1 cellular context compared by ENCODE assay signal in the genomic region with DNA sequence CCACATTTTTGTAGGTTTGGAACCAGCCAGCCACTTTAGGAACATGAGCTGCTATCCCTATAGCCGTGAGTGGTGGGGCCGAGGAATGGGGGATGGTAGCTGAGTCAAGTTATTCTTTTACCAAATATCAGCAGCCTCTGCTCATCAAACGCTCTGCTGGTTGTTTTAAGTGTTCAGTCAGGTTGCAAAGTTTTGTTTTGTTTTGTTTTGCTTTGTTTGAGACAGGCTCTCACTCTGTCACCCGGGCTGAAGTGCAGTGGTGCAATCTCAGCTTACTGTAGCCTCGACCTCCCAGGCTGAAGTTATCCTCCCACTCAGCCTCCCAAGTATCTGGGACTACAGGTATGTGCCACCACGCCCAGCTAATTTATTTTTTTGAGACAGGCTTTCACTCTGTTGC.
TF ChIP-seq lines count a peak whose summit lies in the region.

No MANE protein-coding gene starts in this region.

TF ChIP-seq in HepG2, 621 proteins besides CTCF, POLR2A, EP300 and RAD21 (continued from another document and continues in another):
- TF ChIP-seq, protein P1, sequence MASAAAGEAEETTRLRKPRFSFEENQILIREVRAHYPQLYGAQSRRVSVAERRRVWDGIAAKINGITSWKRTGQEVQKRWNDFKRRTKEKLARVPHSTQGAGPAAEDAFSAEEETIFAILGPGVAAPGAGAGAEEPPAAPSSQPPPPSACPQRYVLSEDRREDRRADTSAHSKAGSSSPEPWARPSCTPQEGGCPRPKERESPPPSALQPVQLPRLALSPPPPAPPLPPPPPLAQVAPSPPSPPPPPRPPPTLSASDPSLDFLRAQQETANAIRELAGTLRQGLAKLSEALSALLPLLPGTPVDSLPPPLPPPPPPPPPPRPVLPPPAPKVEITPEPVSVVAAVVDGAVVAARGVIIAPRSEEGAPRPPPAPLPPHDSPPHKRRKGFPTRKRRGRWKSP (CRISPR knock-in tag; IDR thresholded peaks at IDR 0.05), result 0 out of 2 replicates have a peak, but pooled peaks have one; percentile 32
- TF ChIP-seq ZNF501 (CRISPR knock-in tag; IDR thresholded peaks at IDR 0.05), result peak; percentile 46; the same call in 1 of the 2 replicates
- TF ChIP-seq, protein P2, sequence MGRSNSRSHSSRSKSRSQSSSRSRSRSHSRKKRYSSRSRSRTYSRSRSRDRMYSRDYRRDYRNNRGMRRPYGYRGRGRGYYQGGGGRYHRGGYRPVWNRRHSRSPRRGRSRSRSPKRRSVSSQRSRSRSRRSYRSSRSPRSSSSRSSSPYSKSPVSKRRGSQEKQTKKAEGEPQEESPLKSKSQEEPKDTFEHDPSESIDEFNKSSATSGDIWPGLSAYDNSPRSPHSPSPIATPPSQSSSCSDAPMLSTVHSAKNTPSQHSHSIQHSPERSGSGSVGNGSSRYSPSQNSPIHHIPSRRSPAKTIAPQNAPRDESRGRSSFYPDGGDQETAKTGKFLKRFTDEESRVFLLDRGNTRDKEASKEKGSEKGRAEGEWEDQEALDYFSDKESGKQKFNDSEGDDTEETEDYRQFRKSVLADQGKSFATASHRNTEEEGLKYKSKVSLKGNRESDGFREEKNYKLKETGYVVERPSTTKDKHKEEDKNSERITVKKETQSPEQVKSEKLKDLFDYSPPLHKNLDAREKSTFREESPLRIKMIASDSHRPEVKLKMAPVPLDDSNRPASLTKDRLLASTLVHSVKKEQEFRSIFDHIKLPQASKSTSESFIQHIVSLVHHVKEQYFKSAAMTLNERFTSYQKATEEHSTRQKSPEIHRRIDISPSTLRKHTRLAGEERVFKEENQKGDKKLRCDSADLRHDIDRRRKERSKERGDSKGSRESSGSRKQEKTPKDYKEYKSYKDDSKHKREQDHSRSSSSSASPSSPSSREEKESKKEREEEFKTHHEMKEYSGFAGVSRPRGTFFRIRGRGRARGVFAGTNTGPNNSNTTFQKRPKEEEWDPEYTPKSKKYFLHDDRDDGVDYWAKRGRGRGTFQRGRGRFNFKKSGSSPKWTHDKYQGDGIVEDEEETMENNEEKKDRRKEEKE (IDR thresholded peaks at IDR 0.05), result no peak
- no peak for TF ChIP-seq ZMYM4 (CRISPR knock-in tag; IDR thresholded peaks at IDR 0.05)
- TF ChIP-seq REPIN1 (CRISPR knock-in tag; IDR thresholded peaks at IDR 0.05; ENCODE audit: borderline replicate concordance, low read depth), result no peak
- peak; percentile 46 for TF ChIP-seq SALL1 (CRISPR knock-in tag; IDR thresholded peaks at IDR 0.05)
- TF ChIP-seq, protein P3, sequence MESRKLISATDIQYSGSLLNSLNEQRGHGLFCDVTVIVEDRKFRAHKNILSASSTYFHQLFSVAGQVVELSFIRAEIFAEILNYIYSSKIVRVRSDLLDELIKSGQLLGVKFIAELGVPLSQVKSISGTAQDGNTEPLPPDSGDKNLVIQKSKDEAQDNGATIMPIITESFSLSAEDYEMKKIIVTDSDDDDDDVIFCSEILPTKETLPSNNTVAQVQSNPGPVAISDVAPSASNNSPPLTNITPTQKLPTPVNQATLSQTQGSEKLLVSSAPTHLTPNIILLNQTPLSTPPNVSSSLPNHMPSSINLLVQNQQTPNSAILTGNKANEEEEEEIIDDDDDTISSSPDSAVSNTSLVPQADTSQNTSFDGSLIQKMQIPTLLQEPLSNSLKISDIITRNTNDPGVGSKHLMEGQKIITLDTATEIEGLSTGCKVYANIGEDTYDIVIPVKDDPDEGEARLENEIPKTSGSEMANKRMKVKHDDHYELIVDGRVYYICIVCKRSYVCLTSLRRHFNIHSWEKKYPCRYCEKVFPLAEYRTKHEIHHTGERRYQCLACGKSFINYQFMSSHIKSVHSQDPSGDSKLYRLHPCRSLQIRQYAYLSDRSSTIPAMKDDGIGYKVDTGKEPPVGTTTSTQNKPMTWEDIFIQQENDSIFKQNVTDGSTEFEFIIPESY (CRISPR knock-in tag; IDR thresholded peaks at IDR 0.05), result no peak
- peak; percentile 41; the same call in 1 of the 2 replicates for TF ChIP-seq MED1 (CRISPR knock-in tag; IDR thresholded peaks at IDR 0.05)
- peak; percentile 16; the same call in 1 of the 2 replicates for TF ChIP-seq HNF4A (CRISPR knock-in tag; IDR thresholded peaks at IDR 0.05)
- TF ChIP-seq PHF21A (CRISPR knock-in tag; IDR thresholded peaks at IDR 0.05), result 0 out of 2 replicates have a peak, but pooled peaks have one; percentile 25
- no peak for TF ChIP-seq SETDB1 (CRISPR knock-in tag; IDR thresholded peaks at IDR 0.05; ENCODE audit: borderline replicate concordance)
- TF ChIP-seq GATA4 (IDR thresholded peaks at IDR 0.05; ENCODE audit: borderline replicate concordance, low read depth), result no peak
- TF ChIP-seq ZMAT3 (CRISPR knock-in tag; conservative IDR thresholded peaks at IDR 0.05), result no peak
- TF ChIP-seq GFI1 (CRISPR knock-in tag; IDR thresholded peaks at IDR 0.05; ENCODE audit: borderline replicate concordance), result 0 out of 2 replicates have a peak, but pooled peaks have one; percentile 48
- TF ChIP-seq, protein P4, sequence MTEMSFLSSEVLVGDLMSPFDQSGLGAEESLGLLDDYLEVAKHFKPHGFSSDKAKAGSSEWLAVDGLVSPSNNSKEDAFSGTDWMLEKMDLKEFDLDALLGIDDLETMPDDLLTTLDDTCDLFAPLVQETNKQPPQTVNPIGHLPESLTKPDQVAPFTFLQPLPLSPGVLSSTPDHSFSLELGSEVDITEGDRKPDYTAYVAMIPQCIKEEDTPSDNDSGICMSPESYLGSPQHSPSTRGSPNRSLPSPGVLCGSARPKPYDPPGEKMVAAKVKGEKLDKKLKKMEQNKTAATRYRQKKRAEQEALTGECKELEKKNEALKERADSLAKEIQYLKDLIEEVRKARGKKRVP (CRISPR knock-in tag; IDR thresholded peaks at IDR 0.05), result no peak
- 0 out of 2 replicates have a peak, but pooled peaks have one; percentile 24 for TF ChIP-seq ERF (CRISPR knock-in tag; IDR thresholded peaks at IDR 0.05)
- no peak for TF ChIP-seq ATM (IDR thresholded peaks at IDR 0.05; ENCODE audit: borderline replicate concordance)
- no peak for TF ChIP-seq ZSCAN22 (CRISPR knock-in tag; IDR thresholded peaks at IDR 0.05)
- peak; percentile 70; the same call in 1 of the 2 replicates for TF ChIP-seq ZNF264 (CRISPR knock-in tag; IDR thresholded peaks at IDR 0.05)
- TF ChIP-seq MTA3 (CRISPR knock-in tag; IDR thresholded peaks at IDR 0.05), result no peak
- TF ChIP-seq YY1 (IDR thresholded peaks at IDR 0.05; ENCODE audit: insufficient read depth, insufficient replicate concordance, low read depth, low read length), result no peak
- TF ChIP-seq GABPA (IDR thresholded peaks at IDR 0.05; ENCODE audit: low read depth, low read length), result no peak
- TF ChIP-seq GABPA (CRISPR knock-in tag; IDR thresholded peaks at IDR 0.05; ENCODE audit: low read depth), result no peak
- TF ChIP-seq, protein P5, sequence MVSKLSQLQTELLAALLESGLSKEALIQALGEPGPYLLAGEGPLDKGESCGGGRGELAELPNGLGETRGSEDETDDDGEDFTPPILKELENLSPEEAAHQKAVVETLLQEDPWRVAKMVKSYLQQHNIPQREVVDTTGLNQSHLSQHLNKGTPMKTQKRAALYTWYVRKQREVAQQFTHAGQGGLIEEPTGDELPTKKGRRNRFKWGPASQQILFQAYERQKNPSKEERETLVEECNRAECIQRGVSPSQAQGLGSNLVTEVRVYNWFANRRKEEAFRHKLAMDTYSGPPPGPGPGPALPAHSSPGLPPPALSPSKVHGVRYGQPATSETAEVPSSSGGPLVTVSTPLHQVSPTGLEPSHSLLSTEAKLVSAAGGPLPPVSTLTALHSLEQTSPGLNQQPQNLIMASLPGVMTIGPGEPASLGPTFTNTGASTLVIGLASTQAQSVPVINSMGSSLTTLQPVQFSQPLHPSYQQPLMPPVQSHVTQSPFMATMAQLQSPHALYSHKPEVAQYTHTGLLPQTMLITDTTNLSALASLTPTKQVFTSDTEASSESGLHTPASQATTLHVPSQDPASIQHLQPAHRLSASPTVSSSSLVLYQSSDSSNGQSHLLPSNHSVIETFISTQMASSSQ (IDR thresholded peaks at IDR 0.05; ENCODE audit: low read depth), result no peak
- TF ChIP-seq, protein P5 (CRISPR knock-in tag; IDR thresholded peaks at IDR 0.05; ENCODE audit: borderline replicate concordance), result peak; percentile 17; the same call in 1 of the 2 replicates
- TF ChIP-seq, protein P6, sequence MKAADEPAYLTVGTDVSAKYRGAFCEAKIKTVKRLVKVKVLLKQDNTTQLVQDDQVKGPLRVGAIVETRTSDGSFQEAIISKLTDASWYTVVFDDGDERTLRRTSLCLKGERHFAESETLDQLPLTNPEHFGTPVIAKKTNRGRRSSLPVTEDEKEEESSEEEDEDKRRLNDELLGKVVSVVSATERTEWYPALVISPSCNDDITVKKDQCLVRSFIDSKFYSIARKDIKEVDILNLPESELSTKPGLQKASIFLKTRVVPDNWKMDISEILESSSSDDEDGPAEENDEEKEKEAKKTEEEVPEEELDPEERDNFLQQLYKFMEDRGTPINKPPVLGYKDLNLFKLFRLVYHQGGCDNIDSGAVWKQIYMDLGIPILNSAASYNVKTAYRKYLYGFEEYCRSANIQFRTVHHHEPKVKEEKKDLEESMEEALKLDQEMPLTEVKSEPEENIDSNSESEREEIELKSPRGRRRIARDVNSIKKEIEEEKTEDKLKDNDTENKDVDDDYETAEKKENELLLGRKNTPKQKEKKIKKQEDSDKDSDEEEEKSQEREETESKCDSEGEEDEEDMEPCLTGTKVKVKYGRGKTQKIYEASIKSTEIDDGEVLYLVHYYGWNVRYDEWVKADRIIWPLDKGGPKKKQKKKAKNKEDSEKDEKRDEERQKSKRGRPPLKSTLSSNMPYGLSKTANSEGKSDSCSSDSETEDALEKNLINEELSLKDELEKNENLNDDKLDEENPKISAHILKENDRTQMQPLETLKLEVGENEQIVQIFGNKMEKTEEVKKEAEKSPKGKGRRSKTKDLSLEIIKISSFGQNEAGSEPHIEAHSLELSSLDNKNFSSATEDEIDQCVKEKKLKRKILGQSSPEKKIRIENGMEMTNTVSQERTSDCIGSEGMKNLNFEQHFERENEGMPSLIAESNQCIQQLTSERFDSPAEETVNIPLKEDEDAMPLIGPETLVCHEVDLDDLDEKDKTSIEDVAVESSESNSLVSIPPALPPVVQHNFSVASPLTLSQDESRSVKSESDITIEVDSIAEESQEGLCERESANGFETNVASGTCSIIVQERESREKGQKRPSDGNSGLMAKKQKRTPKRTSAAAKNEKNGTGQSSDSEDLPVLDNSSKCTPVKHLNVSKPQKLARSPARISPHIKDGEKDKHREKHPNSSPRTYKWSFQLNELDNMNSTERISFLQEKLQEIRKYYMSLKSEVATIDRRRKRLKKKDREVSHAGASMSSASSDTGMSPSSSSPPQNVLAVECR (CRISPR knock-in tag; IDR thresholded peaks at IDR 0.05; ENCODE audit: borderline replicate concordance), result no peak; the same call in 1 of the 2 replicates
- peak; percentile 42; the same call in 1 of the 2 replicates for TF ChIP-seq SAP130 (CRISPR knock-in tag; IDR thresholded peaks at IDR 0.05; ENCODE audit: low read depth)
- no peak for TF ChIP-seq GTF3A (CRISPR knock-in tag; conservative IDR thresholded peaks at IDR 0.05)
- no peak for TF ChIP-seq NFE2L1 (CRISPR knock-in tag; IDR thresholded peaks at IDR 0.05; ENCODE audit: borderline replicate concordance)
- TF ChIP-seq, protein P7, sequence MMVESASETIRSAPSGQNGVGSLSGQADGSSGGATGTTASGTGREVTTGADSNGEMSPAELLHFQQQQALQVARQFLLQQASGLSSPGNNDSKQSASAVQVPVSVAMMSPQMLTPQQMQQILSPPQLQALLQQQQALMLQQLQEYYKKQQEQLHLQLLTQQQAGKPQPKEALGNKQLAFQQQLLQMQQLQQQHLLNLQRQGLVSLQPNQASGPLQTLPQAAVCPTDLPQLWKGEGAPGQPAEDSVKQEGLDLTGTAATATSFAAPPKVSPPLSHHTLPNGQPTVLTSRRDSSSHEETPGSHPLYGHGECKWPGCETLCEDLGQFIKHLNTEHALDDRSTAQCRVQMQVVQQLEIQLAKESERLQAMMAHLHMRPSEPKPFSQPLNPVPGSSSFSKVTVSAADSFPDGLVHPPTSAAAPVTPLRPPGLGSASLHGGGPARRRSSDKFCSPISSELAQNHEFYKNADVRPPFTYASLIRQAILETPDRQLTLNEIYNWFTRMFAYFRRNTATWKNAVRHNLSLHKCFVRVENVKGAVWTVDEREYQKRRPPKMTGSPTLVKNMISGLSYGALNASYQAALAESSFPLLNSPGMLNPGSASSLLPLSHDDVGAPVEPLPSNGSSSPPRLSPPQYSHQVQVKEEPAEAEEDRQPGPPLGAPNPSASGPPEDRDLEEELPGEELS (CRISPR knock-in tag; IDR thresholded peaks at IDR 0.05), result peak; percentile 82
- TF ChIP-seq, protein P8, sequence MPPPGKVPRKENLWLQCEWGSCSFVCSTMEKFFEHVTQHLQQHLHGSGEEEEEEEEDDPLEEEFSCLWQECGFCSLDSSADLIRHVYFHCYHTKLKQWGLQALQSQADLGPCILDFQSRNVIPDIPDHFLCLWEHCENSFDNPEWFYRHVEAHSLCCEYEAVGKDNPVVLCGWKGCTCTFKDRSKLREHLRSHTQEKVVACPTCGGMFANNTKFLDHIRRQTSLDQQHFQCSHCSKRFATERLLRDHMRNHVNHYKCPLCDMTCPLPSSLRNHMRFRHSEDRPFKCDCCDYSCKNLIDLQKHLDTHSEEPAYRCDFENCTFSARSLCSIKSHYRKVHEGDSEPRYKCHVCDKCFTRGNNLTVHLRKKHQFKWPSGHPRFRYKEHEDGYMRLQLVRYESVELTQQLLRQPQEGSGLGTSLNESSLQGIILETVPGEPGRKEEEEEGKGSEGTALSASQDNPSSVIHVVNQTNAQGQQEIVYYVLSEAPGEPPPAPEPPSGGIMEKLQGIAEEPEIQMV (CRISPR knock-in tag; IDR thresholded peaks at IDR 0.05; ENCODE audit: low read depth), result no peak
- TF ChIP-seq ZNF564 (CRISPR knock-in tag; IDR thresholded peaks at IDR 0.05), result no peak
- no peak for TF ChIP-seq RXRB (CRISPR knock-in tag; IDR thresholded peaks at IDR 0.05; ENCODE audit: borderline replicate concordance)
- TF ChIP-seq ATRX (CRISPR knock-in tag; IDR thresholded peaks at IDR 0.05; ENCODE audit: borderline replicate concordance), result no peak
- TF ChIP-seq HDAC1 (CRISPR knock-in tag; IDR thresholded peaks at IDR 0.05), result peak; percentile 44; the same call in 1 of the 2 replicates
- TF ChIP-seq MTF2 (CRISPR knock-in tag; IDR thresholded peaks at IDR 0.05; ENCODE audit: borderline replicate concordance), result no peak
- TF ChIP-seq GLI4 (CRISPR knock-in tag; IDR thresholded peaks at IDR 0.05; ENCODE audit: borderline replicate concordance), result no peak
- no peak for TF ChIP-seq ZNF543 (CRISPR knock-in tag; IDR thresholded peaks at IDR 0.05)
- TF ChIP-seq SMYD3 (CRISPR knock-in tag; IDR thresholded peaks at IDR 0.05), result no peak
- TF ChIP-seq, protein P9, sequence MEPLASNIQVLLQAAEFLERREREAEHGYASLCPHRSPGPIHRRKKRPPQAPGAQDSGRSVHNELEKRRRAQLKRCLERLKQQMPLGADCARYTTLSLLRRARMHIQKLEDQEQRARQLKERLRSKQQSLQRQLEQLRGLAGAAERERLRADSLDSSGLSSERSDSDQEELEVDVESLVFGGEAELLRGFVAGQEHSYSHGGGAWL (CRISPR knock-in tag; IDR thresholded peaks at IDR 0.05), result no peak
- TF ChIP-seq SIN3B (IDR thresholded peaks at IDR 0.05; ENCODE audit: low read length), result no peak
